Comparison of ENCODE assay signal across 15 cellular contexts in the genomic region with DNA sequence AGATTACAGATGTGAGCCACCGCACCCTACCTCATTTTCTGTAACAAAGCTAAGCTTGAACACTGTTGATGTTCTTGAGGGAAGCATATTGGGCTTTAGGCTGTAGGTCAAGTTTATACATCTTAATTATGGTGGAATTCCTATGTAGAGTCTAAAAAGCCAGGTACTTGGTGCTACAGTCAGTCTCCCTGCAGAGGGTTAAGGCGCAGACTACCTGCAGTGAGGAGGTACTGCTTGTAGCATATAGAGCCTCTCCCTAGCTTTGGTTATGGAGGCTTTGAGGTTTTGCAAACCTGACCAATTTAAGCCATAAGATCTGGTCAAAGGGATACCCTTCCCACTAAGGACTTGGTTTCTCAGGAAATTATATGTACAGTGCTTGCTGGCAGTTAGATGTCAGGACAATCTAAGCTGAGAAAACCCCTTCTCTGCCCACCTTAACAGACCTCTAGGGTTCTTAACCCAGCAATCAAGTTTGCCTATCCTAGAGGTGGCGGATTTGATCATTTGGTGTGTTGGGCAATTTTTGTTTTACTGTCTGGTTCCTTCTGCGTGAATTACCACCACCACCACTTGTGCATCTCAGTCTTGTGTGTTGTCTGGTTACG. TPM values are rescaled to one million over a fixed set of nuclear protein-coding genes. Genes with fewer than 3 reads are reported as not detected.
DNase-seq lines count a peak whose midpoint lies in the region; ATAC-seq and TF ChIP-seq lines count a peak whose summit lies in the region.
"Had no signal": no experiment of that assay in that cellular context is flagged by ENCODE, and none has a peak within 500 bp of the region (broad histone marks: within the 10 kb centered on the region; RNA-seq: fewer than 3 reads in every experiment).

No MANE protein-coding gene starts in this region.

- H3K9me3 ChIP-seq in CD4-positive, alpha-beta T cell (ENCODE audit: control insufficient read depth, low read length), result no peaks in the 10 kb centered on the region
- no peaks in the 10 kb centered on the region for H3K9me3 ChIP-seq in T-helper 17 cell (ENCODE audit: control insufficient read depth, low read length, poor library complexity, severe bottlenecking)
- no peaks in the 10 kb centered on the region for H3K9me3 ChIP-seq in right atrium auricular region
- H3K9me3 ChIP-seq: testis had no signal

- CTCF ChIA-PET in CD4-positive, alpha-beta T cell (lab: Charles Lee), result interaction anchor here (0.6 to 1.1 kb wide), 2 partner anchors 30 to 45 kb away, joined by 3 to 4 read pairs; partner anchors contain the start of gene H2AZ2

- DNase-seq in CD4-positive, alpha-beta T cell, result no peak
- DNase-seq in T-helper 17 cell, result no peak
- no peak for DNase-seq in foreskin keratinocyte
- DNase-seq in NCI-H1048 (lab: John Stamatoyannopoulos, UW), result no peak
- DNase-seq in NCI-H1417 treated with DMSO at 0.1 percent for 48 hours (lab: John Stamatoyannopoulos, UW), result no peak
- no peak for DNase-seq in right atrium auricular region (ENCODE audit: low spot score)
- DNase-seq: activated T-cell treated with anti-CD3 and anti-CD28 coated beads, Interleukin-2, amount 50 U/mL, for 72 hours; effector memory CD4-positive, alpha-beta T cell; left colon; stimulated activated CD4-positive, alpha-beta T cell treated with anti-CD3 and anti-CD28 coated beads, Interleukin-4, amount 100 ng/mL, for 4 hours; testis had no signal

- H3K9me3 Mint-ChIP-seq in CD4-positive, alpha-beta T cell, result no peaks in the 10 kb centered on the region
- H3K9me3 Mint-ChIP-seq: activated T-cell treated with anti-CD3 and anti-CD28 coated beads, Interleukin-2, amount 50 U/mL, for 72 hours; central memory CD8-positive, alpha-beta T cell had no signal

- H3K36me3 Mint-ChIP-seq in CD4-positive, alpha-beta T cell (ENCODE audit: low read depth), result peaks cover 62% of the 10 kb centered on the region
- H3K36me3 Mint-ChIP-seq in T-helper 17 cell (ENCODE audit: low read depth), result peaks cover 8% of the 10 kb centered on the region

- no peak overlapping the region for H3K4me3 Mint-ChIP-seq in CD4-positive, alpha-beta T cell
- no peak overlapping the region for H3K4me3 Mint-ChIP-seq in T-helper 17 cell
- H3K4me3 Mint-ChIP-seq: activated T-cell treated with anti-CD3 and anti-CD28 coated beads, Interleukin-2, amount 50 U/mL, for 72 hours; central memory CD8-positive, alpha-beta T cell had no signal

- peak overlapping the region; percentile 76 for H3K27ac Mint-ChIP-seq in CD4-positive, alpha-beta T cell
- peak overlapping the region; percentile 83 for H3K27ac Mint-ChIP-seq in T-helper 17 cell

- no peak for ATAC-seq in CD4-positive, alpha-beta T cell (ENCODE audit: poor library complexity)
- ATAC-seq in T-helper 17 cell, result no peak
- ATAC-seq in foreskin keratinocyte, result no peak
- ATAC-seq: activated T-cell treated with anti-CD3 and anti-CD28 coated beads, Interleukin-2, amount 50 U/mL, for 72 hours; left colon had no signal

- in situ Hi-C loops in GM18951 (cut with MboI; ENCODE audit: low sequenced_read_pairs, unreplicated experiment), result no loop called here

- peak; percentile 41 for TF ChIP-seq POLR2A in GM18951 (IDR thresholded peaks at IDR 0.05; ENCODE audit: extremely low read depth, insufficient read depth, insufficient read length)

- H3K4me1 ChIP-seq in foreskin keratinocyte, result peaks cover 18% of the 10 kb centered on the region
- H3K4me1 ChIP-seq in right atrium auricular region, result peaks cover 0 to 16% of the 10 kb centered on the region in 2 donors

- no peaks in the 10 kb centered on the region for H3K27me3 ChIP-seq in CD4-positive, alpha-beta T cell (ENCODE audit: control insufficient read depth, insufficient read depth, low read length)
- H3K27me3 ChIP-seq in foreskin keratinocyte, result no peaks in the 10 kb centered on the region
- H3K27me3 ChIP-seq in right atrium auricular region, result no peaks in the 10 kb centered on the region
- H3K27me3 ChIP-seq: testis had no signal

- peaks cover 58% of the 10 kb centered on the region for H3K36me3 ChIP-seq in right atrium auricular region

- TF ChIP-seq CTCF in CD4-positive, alpha-beta T cell (IDR thresholded peaks at IDR 0.05), result no peak
- no peak for TF ChIP-seq CTCF in foreskin keratinocyte (conservative IDR thresholded peaks at IDR 0.05)
- no peak for TF ChIP-seq CTCF in right atrium auricular region (IDR thresholded peaks at IDR 0.05)

- POLR2A ChIA-PET in CD4-positive, alpha-beta T cell (lab: Charles Lee), result interaction anchor here (1.4 kb wide), 1 partner anchor 21 kb away, joined by 3 read pairs; no protein-coding TSS in a partner anchor

- H3K4me3 ChIP-seq in right atrium auricular region, result no peak overlapping the region
- H3K4me3 ChIP-seq: skin epidermis, testis had no signal

- no peak overlapping the region for H3K27ac ChIP-seq in CD4-positive, alpha-beta T cell (ENCODE audit: low read depth, low read length)
- H3K27ac ChIP-seq in foreskin keratinocyte (peak overlapping the region; percentile 81), right atrium auricular region (no peak overlapping the region)
- H3K27ac ChIP-seq: parathyroid adenoma, skin epidermis, testis had no signal

- no peaks in the 10 kb centered on the region for H3K27me3 Mint-ChIP-seq in CD4-positive, alpha-beta T cell
- H3K27me3 Mint-ChIP-seq in T-helper 17 cell, result no peaks in the 10 kb centered on the region
- H3K27me3 Mint-ChIP-seq: central memory CD8-positive, alpha-beta T cell had no signal

- intact Hi-C loops in CD4-positive, alpha-beta T cell (cut with DNase I, micrococcal nuclease), result no loop called here

- H3K4me1 Mint-ChIP-seq in CD4-positive, alpha-beta T cell (ENCODE audit: low read depth), result peaks cover 31% of the 10 kb centered on the region
- peaks cover 18% of the 10 kb centered on the region for H3K4me1 Mint-ChIP-seq in T-helper 17 cell

RNA-seq across cellular contexts. Expression of gene PPIA, which starts 6.0 kb away (rescaled TPM):
- total RNA-seq in CD4-positive, alpha-beta T cell, result 100 to 1,000 TPM; 410 to 423 TPM
- total RNA-seq in T-helper 17 cell (100 to 1,000 TPM; 691 to 692 TPM), foreskin keratinocyte (4,179 and 4,396 TPM in 2 replicates), right atrium auricular region (100 to 1,000 TPM; 820 to 834 TPM)
- polyA plus RNA-seq in foreskin keratinocyte, result 6,662 and 7,130 TPM in 2 replicates

RNA-seq across cellular contexts. Expression of gene H2AZ2, which starts 45.4 kb away (rescaled TPM):
- total RNA-seq in CD4-positive, alpha-beta T cell, result 100 to 1,000 TPM; 145 to 156 TPM
- total RNA-seq in T-helper 17 cell, result 100 to 1,000 TPM; 173 to 185 TPM
- total RNA-seq in foreskin keratinocyte, result 162 and 180 TPM in 2 replicates
- 187 and 217 TPM in 2 replicates for polyA plus RNA-seq in foreskin keratinocyte
- total RNA-seq in right atrium auricular region, result 100 to 1,000 TPM; 171 to 175 TPM

RNA-seq across cellular contexts. Expression of gene ZMIZ2, which starts 53.9 kb away (rescaled TPM):
- total RNA-seq in CD4-positive, alpha-beta T cell, result 10 to 100 TPM; 81.5 to 82.0 TPM
- total RNA-seq in T-helper 17 cell (100 to 1,000 TPM; 117 to 171 TPM), foreskin keratinocyte (15.1 and 17.7 TPM in 2 replicates), right atrium auricular region (10 to 100 TPM; 14.1 to 21.3 TPM)
- 17.7 and 19.1 TPM in 2 replicates for polyA plus RNA-seq in foreskin keratinocyte
